ENCODE assay signal across 24 cellular contexts in the genomic region with DNA sequence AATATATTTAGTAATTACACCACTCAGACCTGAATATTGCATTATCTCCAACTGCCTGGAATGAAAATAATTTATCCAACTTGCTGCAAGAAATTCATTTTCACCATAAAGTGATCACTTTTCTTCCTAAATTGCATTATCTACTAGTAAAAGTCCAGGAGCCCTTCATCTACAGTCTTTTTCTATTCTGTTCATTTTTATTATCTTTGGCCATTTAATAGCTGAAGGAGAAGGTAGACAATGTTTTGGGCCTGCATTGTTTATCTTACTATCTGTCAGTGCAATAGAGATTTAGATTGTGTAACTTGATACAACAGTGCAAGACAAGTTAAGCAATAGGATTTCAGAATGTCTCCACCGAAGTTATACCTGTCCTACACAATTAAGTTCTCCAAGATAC.
A peak's percentile ranks its signal among the peaks of the same experiment; 100 is the strongest.
DNase-seq lines count a peak whose midpoint lies in the region; ATAC-seq, FAIRE-seq and TF ChIP-seq lines count a peak whose summit lies in the region.
"Had no signal": no experiment of that assay in that cellular context is flagged by ENCODE, and none has a peak within 500 bp of the region (broad histone marks: within the 10 kb centered on the region; RNA-seq: fewer than 3 reads in every experiment).

No MANE protein-coding gene starts in this region.

- H3K4me1 ChIP-seq in esophagus muscularis mucosa, result no peaks in the 10 kb centered on the region
- H3K4me1 ChIP-seq: BLaER1, SJSA1 had no signal

- no peaks in the 10 kb centered on the region for H3K27me3 ChIP-seq in esophagus muscularis mucosa
- H3K27me3 ChIP-seq: BLaER1, SJSA1 had no signal

- H3K27me3 Mint-ChIP-seq in stimulated activated naive B cell treated with anti-CD40 and anti-IgM and Interleukin-4, amounts not matched to agents 10 μg/mL and 1 μg/mL and 100 μg/mL, for 72 hours, result no peaks in the 10 kb centered on the region
- H3K27me3 Mint-ChIP-seq: CD4-positive, alpha-beta T cell had no signal

- ATAC-seq in stimulated activated naive B cell treated with anti-CD40 and anti-IgM and Interleukin-4, amounts not matched to agents 10 μg/mL and 1 μg/mL and 100 μg/mL, for 72 hours (replicated peaks), result no peak
- ATAC-seq: Panc1 had no signal

- no peaks in the 10 kb centered on the region for H3K36me3 ChIP-seq in esophagus muscularis mucosa
- H3K36me3 ChIP-seq: BLaER1, SJSA1 had no signal

- TF ChIP-seq EP300 in esophagus muscularis mucosa (IDR thresholded peaks at IDR 0.05), result no peak

- no peak for TF ChIP-seq POLR2A in H54 (IDR thresholded peaks at IDR 0.05; ENCODE audit: low read depth, low read length)
- TF ChIP-seq POLR2A in esophagus muscularis mucosa (IDR thresholded peaks at IDR 0.05; ENCODE audit: low read depth), result no peak

- H3K27ac Mint-ChIP-seq in stimulated activated naive B cell treated with anti-CD40 and anti-IgM and Interleukin-4, amounts not matched to agents 10 μg/mL and 1 μg/mL and 100 μg/mL, for 72 hours, result no peak overlapping the region
- H3K27ac Mint-ChIP-seq: CD4-positive, alpha-beta T cell; T-helper 1 cell treated with Interleukin-12 subunit alpha and Interleukin-12 subunit beta and Interleukin-4 antibody, amounts not matched to agents 30 μg/mL and 1 μg/mL, for 36 hours had no signal

- H3K9me3 ChIP-seq in esophagus muscularis mucosa, result peaks cover 0 to 8% (median 0%) of the 10 kb centered on the region in 4 donors
- H3K9me3 ChIP-seq: BLaER1, SJSA1 had no signal

- no peaks in the 10 kb centered on the region for H3K36me3 Mint-ChIP-seq in stimulated activated naive B cell treated with anti-CD40 and anti-IgM and Interleukin-4, amounts not matched to agents 10 μg/mL and 1 μg/mL and 100 μg/mL, for 72 hours

- H3K4me3 Mint-ChIP-seq in stimulated activated naive B cell treated with anti-CD40 and anti-IgM and Interleukin-4, amounts not matched to agents 10 μg/mL and 1 μg/mL and 100 μg/mL, for 72 hours, result no peak overlapping the region
- H3K4me3 Mint-ChIP-seq: CD4-positive, alpha-beta T cell; T-helper 1 cell treated with Interleukin-12 subunit alpha and Interleukin-12 subunit beta and Interleukin-4 antibody, amounts not matched to agents 30 μg/mL and 1 μg/mL, for 36 hours had no signal

- FAIRE-seq in D721Med (lab: Jason Lieb, UNC), result peak; percentile 66
- peak; percentile 53 for FAIRE-seq in H54 (lab: Jason Lieb, UNC)
- FAIRE-seq: GM19239, H1, HTR-8/SVneo had no signal

- H3K27ac ChIP-seq in esophagus muscularis mucosa (replicated peaks in 1 of 4), result no peak overlapping the region
- H3K27ac ChIP-seq: BLaER1, SJSA1 had no signal

- DNase-seq in D721Med (ENCODE audit: insufficient read length, low spot score) (no peak), H54 (ENCODE audit: insufficient read length, low spot score) (no peak), NCI-H510A (lab: John Stamatoyannopoulos, UW) (peak; percentile 3), SK-N-DZ (ENCODE audit: low spot score) (peak; percentile 95), esophagus muscularis mucosa (ENCODE audit: extremely low spot score) (no peak), dermis blood vessel endothelial cell (no peak)
- DNase-seq in stimulated activated naive B cell treated with anti-CD40 and anti-IgM and Interleukin-4, amounts not matched to agents 10 μg/mL and 1 μg/mL and 100 μg/mL, for 72 hours, result no peak
- DNase-seq: ACHN; CD4-positive, alpha-beta T cell; EL; GF-D8; IMR-90; NCI-H187; NCI-H2107; NCI-H2227 treated with DMSO at 0.1 percent for 48 hours; NCI-H524; NK-92 treated with Interleukin-12 subunit alpha and Interleukin-12 subunit beta, amount 100 ng/mL, for 24 hours had no signal

- 0% methylated on average over 1 of the region's 1 CpG for WGBS in esophagus muscularis mucosa

- intact Hi-C loops in esophagus muscularis mucosa (cut with DNase I), result no loop called here

- H3K4me1 Mint-ChIP-seq in stimulated activated naive B cell treated with anti-CD40 and anti-IgM and Interleukin-4, amounts not matched to agents 10 μg/mL and 1 μg/mL and 100 μg/mL, for 72 hours, result no peaks in the 10 kb centered on the region

- TF ChIP-seq CTCF in D721Med (IDR thresholded peaks at IDR 0.05; ENCODE audit: insufficient read depth, missing control alignments) (no peak), esophagus muscularis mucosa (IDR thresholded peaks at IDR 0.05) (no peak)

- H3K9me3 Mint-ChIP-seq in stimulated activated naive B cell treated with anti-CD40 and anti-IgM and Interleukin-4, amounts not matched to agents 10 μg/mL and 1 μg/mL and 100 μg/mL, for 72 hours, result peaks cover 8 to 14% of the 10 kb centered on the region in 2 donors

- H3K4me3 ChIP-seq in esophagus muscularis mucosa, result no peak overlapping the region
- H3K4me3 ChIP-seq: BLaER1, SJSA1 had no signal

Comparison
In these comparisons a context has a peak if more than half of its experiments do, and no peak if none do; other contexts are left out.
1. DNase-seq: peak in NCI-H510A (single experiment) and SK-N-DZ (single experiment); none in D721Med (single experiment), H54 (single experiment), esophagus muscularis mucosa (single experiment), dermis blood vessel endothelial cell (single experiment) and stimulated activated naive B cell treated with anti-CD40 and anti-IgM and Interleukin-4, amounts not matched to agents 10 μg/mL and 1 μg/mL and 100 μg/mL, for 72 hours (single experiment).